ENCODE assay signal across 7 cellular contexts in genomic region chr6:157873735-157874344, GRCh38. TPM values are rescaled to one million over a fixed set of nuclear protein-coding genes. Genes with fewer than 3 reads are reported as not detected.
DNase-seq lines count a peak whose midpoint lies in the region; ATAC-seq and TF ChIP-seq lines count a peak whose summit lies in the region.

No MANE protein-coding gene starts in this region.

- no peak overlapping the region for H3K27ac Mint-ChIP-seq in activated CD8-positive, alpha-beta T cell treated with anti-CD3 and anti-CD28 coated beads for 36 hours

- no peak overlapping the region for H3K4me3 Mint-ChIP-seq in activated CD8-positive, alpha-beta T cell treated with anti-CD3 and anti-CD28 coated beads for 36 hours

- H3K36me3 Mint-ChIP-seq in activated CD8-positive, alpha-beta T cell treated with anti-CD3 and anti-CD28 coated beads for 36 hours (ENCODE audit: low read depth) = peaks cover 49% of the 10 kb centered on the region

- CTCF ChIA-PET in activated CD8-positive, alpha-beta T cell treated with anti-CD3 and anti-CD28 coated beads for 36 hours (lab: Charles Lee) = interaction anchor here (0.6 to 3.3 kb wide), 54 partner anchors 11 to 559 kb away, joined by 3 to 66 read pairs (median 5); no protein-coding TSS in a partner anchor

- H3K27me3 Mint-ChIP-seq in activated CD8-positive, alpha-beta T cell treated with anti-CD3 and anti-CD28 coated beads for 36 hours = no peaks in the 10 kb centered on the region

- DNase-seq in GM12864 (ENCODE audit: low read depth) = peak; percentile 43
- peak; percentile 8 for DNase-seq in NCI-H510A (lab: John Stamatoyannopoulos, UW)
- DNase-seq in activated CD8-positive, alpha-beta T cell treated with anti-CD3 and anti-CD28 coated beads for 36 hours = peak; percentile 93
- peak; percentile 72 for DNase-seq in effector CD8-positive, alpha-beta T cell (lab: John Stamatoyannopoulos, UW)
- peak; percentile 82 for DNase-seq in midbrain (lab: John Stamatoyannopoulos, UW)
- DNase-seq in stimulated activated CD8-positive, alpha-beta memory T cell treated with anti-CD3 and anti-CD28 coated beads, Interleukin-7, amount 100 ng/mL, for 1 hour (ENCODE audit: low read depth in 2 of 2) = peak; percentile 63 to 79

- POLR2A ChIA-PET in activated CD8-positive, alpha-beta T cell treated with anti-CD3 and anti-CD28 coated beads for 36 hours (lab: Charles Lee) = interaction anchor here (0.8 to 2.2 kb wide), 8 partner anchors 8 to 118 kb away, joined by 3 to 8 read pairs (median 4); no protein-coding TSS in a partner anchor

- H3K4me1 Mint-ChIP-seq in activated CD8-positive, alpha-beta T cell treated with anti-CD3 and anti-CD28 coated beads for 36 hours (ENCODE audit: low read depth) = peaks cover 39% of the 10 kb centered on the region

- ATAC-seq in HG02759 (IDR thresholded peaks at IDR 0.05; ENCODE audit: unreplicated experiment) = peak; percentile 79
- ATAC-seq in activated CD8-positive, alpha-beta T cell treated with anti-CD3 and anti-CD28 coated beads for 36 hours = peak; percentile 86

- H3K4me3 ChIP-seq in GM12864 (ENCODE audit: low read depth, low read length) = no peak overlapping the region

- intact Hi-C loops in activated CD8-positive, alpha-beta T cell treated with anti-CD3 and anti-CD28 coated beads for 36 hours (cut with micrococcal nuclease) = loop anchor here (5.0 kb wide), 1 partner anchor 207 kb away; no protein-coding TSS in a partner anchor

- peak; percentile 92 for TF ChIP-seq CTCF in GM12864 (IDR thresholded peaks at IDR 0.05; ENCODE audit: low read depth, low read length, missing control alignments)
- peak; percentile 91 for TF ChIP-seq CTCF in activated CD8-positive, alpha-beta T cell treated with anti-CD3 and anti-CD28 coated beads for 36 hours (IDR thresholded peaks at IDR 0.05)

- no peaks in the 10 kb centered on the region for H3K9me3 Mint-ChIP-seq in activated CD8-positive, alpha-beta T cell treated with anti-CD3 and anti-CD28 coated beads for 36 hours

RNA-seq across cellular contexts. Expression of gene SNX9, which starts 50.8 kb away (rescaled TPM):
- 10 to 100 TPM; 44.9 to 45.1 TPM for total RNA-seq in activated CD8-positive, alpha-beta T cell treated with anti-CD3 and anti-CD28 coated beads for 36 hours

Comparison
In these comparisons a context has a peak if more than half of its experiments do, and no peak if none do; other contexts are left out.
1. DNase-seq: peak in every context shown above with its lines; median percentile 93 in activated CD8-positive, alpha-beta T cell treated with anti-CD3 and anti-CD28 coated beads for 36 hours; 82 in midbrain; 72 in effector CD8-positive, alpha-beta T cell; 71 in stimulated activated CD8-positive, alpha-beta memory T cell treated with anti-CD3 and anti-CD28 coated beads, Interleukin-7, amount 100 ng/mL, for 1 hour; 43 in GM12864; 8 in NCI-H510A.